ENCODE assay signal across 1 cellular context in the genomic region with DNA sequence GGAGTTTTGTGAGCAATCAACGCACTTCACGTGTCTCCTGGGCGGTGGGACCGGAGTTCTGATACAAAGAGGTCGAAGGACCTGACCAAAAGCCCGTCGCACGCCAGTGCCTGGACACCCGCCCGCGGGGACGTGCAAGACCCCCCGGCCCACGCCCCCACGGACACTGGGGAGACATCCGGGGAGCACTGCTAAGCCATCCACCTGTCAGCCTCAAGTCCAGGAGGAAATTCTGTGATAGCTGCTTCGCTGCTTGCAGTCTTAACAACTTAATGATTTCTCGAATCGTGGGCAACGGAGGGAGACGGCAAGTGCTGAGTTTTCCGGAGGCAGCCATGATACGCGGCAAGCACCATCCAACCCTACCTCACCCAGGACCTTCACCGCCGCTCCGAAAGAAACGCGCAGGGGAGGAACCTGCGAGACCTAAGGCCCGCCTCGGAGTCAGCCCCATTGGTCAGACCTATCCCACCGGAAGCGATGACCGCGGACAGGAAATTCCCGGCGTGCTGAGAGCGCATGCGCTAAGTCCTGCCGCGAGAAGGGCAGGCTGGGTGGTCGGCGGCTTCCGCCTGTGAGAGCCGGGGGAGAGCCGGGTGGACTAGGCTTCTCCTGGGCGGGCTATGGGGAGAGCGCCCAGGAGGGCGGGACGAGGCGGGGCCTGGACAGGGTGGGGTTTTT.
A peak's percentile ranks its signal among the peaks of the same experiment; 100 is the strongest.
TF ChIP-seq lines count a peak whose summit lies in the region.

Gene TFB1M (minus strand): TSS at position 393 of the 681 bp plus-strand sequence. CDS start 56 bp downstream, at position 337.

TF ChIP-seq in HEK293, 187 proteins besides CTCF, POLR2A, EP300 and RAD21 (continued from another document and continues in another):
- TF ChIP-seq, protein P1, sequence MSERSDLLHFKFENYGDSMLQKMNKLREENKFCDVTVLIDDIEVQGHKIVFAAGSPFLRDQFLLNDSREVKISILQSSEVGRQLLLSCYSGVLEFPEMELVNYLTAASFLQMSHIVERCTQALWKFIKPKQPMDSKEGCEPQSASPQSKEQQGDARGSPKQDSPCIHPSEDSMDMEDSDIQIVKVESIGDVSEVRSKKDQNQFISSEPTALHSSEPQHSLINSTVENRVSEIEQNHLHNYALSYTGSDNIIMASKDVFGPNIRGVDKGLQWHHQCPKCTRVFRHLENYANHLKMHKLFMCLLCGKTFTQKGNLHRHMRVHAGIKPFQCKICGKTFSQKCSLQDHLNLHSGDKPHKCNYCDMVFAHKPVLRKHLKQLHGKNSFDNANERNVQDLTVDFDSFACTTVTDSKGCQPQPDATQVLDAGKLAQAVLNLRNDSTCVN (tag by site-specific recombination; optimal IDR thresholded peaks at IDR 0.05) = peak; percentile 86
- TF ChIP-seq, protein P2, sequence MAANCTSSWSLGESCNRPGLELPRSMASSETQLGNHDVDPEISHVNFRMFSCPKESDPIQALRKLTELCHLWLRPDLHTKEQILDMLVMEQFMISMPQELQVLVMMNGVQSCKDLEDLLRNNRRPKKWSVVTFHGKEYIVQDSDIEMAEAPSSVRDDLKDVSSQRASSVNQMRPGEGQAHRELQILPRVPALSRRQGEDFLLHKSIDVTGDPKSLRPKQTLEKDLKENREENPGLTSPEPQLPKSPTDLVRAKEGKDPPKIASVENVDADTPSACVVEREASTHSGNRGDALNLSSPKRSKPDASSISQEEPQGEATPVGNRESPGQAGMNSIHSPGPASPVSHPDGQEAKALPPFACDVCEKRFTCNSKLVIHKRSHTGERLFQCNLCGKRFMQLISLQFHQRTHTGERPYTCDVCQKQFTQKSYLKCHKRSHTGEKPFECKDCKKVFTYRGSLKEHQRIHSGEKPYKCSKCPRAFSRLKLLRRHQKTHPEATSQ (tag by site-specific recombination; IDR thresholded peaks at IDR 0.05) = 0 out of 2 replicates have a peak, but pooled peaks have one; percentile 56
- TF ChIP-seq ZXDB (tag by site-specific recombination; IDR thresholded peaks at IDR 0.05) (peak; percentile 71), ZNF585B (tag by site-specific recombination; IDR thresholded peaks at IDR 0.05) (no peak), ZNF777 (tag by site-specific recombination; IDR thresholded peaks at IDR 0.05; ENCODE audit: borderline replicate concordance) (peak; percentile 33; the same call in 1 of the 2 replicates), GLIS2 (tag by site-specific recombination; IDR thresholded peaks at IDR 0.05) (peak; percentile 95), GLIS1 (tag by site-specific recombination; IDR thresholded peaks at IDR 0.05) (no peak; the same call in 1 of the 2 replicates), YY2 (tag by site-specific recombination; IDR thresholded peaks at IDR 0.05) (0 out of 2 replicates have a peak, but pooled peaks have one; percentile 56), ZNF324 (tag by site-specific recombination; IDR thresholded peaks at IDR 0.05) (peak; percentile 66; the same call in 1 of the 2 replicates), ZNF18 (tag by site-specific recombination; IDR thresholded peaks at IDR 0.05) (no peak), KLF16 (tag by site-specific recombination; IDR thresholded peaks at IDR 0.05) (peak; percentile 65), ZNF169 (tag by site-specific recombination; IDR thresholded peaks at IDR 0.05) (no peak), ZNF140 (tag by site-specific recombination; IDR thresholded peaks at IDR 0.05) (no peak), KLF10 (tag by site-specific recombination; IDR thresholded peaks at IDR 0.05) (0 out of 2 replicates have a peak, but pooled peaks have one; percentile 16), ZSCAN30 (tag by site-specific recombination; IDR thresholded peaks at IDR 0.05) (0 out of 2 replicates have a peak, but pooled peaks have one; percentile 24), ZNF629 (tag by site-specific recombination; IDR thresholded peaks at IDR 0.05) (no peak), HIC1 (tag by site-specific recombination; IDR thresholded peaks at IDR 0.05) (no peak), ZNF24 (tag by site-specific recombination; IDR thresholded peaks at IDR 0.05) (0 out of 2 replicates have a peak, but pooled peaks have one; percentile 11), SP2 (tag by site-specific recombination; IDR thresholded peaks at IDR 0.05) (peak; percentile 99), ATF2 (tag by site-specific recombination; IDR thresholded peaks at IDR 0.05; ENCODE audit: low read depth) (no peak), ZNF341 (tag by site-specific recombination; IDR thresholded peaks at IDR 0.05; ENCODE audit: low read depth) (0 out of 2 replicates have a peak, but pooled peaks have one; percentile 20), ZNF501 (tag by site-specific recombination; IDR thresholded peaks at IDR 0.05) (peak; percentile 60; the same call in 1 of the 2 replicates), ZNF76 (tag by site-specific recombination; IDR thresholded peaks at IDR 0.05; ENCODE audit: borderline replicate concordance, low read depth) (peak; percentile 7; the same call in 1 of the 2 replicates), ZNF221 (tag by site-specific recombination; IDR thresholded peaks at IDR 0.05; ENCODE audit: borderline replicate concordance) (0 out of 2 replicates have a peak, but pooled peaks have one; percentile 49), ZNF16 (tag by site-specific recombination; IDR thresholded peaks at IDR 0.05; ENCODE audit: low read depth) (no peak), ZNF10 (tag by site-specific recombination; IDR thresholded peaks at IDR 0.05) (peak; percentile 37; the same call in 1 of the 2 replicates), ZBTB11 (tag by site-specific recombination; conservative IDR thresholded peaks at IDR 0.05; ENCODE audit: low read depth) (peak; percentile 48), ZNF521 (tag by site-specific recombination; IDR thresholded peaks at IDR 0.05) (no peak)
- TF ChIP-seq, protein P3, sequence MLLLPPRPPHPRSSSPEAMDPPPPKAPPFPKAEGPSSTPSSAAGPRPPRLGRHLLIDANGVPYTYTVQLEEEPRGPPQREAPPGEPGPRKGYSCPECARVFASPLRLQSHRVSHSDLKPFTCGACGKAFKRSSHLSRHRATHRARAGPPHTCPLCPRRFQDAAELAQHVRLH (tag by site-specific recombination; IDR thresholded peaks at IDR 0.05) = peak; percentile 46; the same call in 1 of the 2 replicates
- TF ChIP-seq, protein P4, sequence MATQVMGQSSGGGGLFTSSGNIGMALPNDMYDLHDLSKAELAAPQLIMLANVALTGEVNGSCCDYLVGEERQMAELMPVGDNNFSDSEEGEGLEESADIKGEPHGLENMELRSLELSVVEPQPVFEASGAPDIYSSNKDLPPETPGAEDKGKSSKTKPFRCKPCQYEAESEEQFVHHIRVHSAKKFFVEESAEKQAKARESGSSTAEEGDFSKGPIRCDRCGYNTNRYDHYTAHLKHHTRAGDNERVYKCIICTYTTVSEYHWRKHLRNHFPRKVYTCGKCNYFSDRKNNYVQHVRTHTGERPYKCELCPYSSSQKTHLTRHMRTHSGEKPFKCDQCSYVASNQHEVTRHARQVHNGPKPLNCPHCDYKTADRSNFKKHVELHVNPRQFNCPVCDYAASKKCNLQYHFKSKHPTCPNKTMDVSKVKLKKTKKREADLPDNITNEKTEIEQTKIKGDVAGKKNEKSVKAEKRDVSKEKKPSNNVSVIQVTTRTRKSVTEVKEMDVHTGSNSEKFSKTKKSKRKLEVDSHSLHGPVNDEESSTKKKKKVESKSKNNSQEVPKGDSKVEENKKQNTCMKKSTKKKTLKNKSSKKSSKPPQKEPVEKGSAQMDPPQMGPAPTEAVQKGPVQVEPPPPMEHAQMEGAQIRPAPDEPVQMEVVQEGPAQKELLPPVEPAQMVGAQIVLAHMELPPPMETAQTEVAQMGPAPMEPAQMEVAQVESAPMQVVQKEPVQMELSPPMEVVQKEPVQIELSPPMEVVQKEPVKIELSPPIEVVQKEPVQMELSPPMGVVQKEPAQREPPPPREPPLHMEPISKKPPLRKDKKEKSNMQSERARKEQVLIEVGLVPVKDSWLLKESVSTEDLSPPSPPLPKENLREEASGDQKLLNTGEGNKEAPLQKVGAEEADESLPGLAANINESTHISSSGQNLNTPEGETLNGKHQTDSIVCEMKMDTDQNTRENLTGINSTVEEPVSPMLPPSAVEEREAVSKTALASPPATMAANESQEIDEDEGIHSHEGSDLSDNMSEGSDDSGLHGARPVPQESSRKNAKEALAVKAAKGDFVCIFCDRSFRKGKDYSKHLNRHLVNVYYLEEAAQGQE (tag by site-specific recombination; IDR thresholded peaks at IDR 0.05) = peak; percentile 16; the same call in 1 of the 2 replicates
- TF ChIP-seq, protein P5, sequence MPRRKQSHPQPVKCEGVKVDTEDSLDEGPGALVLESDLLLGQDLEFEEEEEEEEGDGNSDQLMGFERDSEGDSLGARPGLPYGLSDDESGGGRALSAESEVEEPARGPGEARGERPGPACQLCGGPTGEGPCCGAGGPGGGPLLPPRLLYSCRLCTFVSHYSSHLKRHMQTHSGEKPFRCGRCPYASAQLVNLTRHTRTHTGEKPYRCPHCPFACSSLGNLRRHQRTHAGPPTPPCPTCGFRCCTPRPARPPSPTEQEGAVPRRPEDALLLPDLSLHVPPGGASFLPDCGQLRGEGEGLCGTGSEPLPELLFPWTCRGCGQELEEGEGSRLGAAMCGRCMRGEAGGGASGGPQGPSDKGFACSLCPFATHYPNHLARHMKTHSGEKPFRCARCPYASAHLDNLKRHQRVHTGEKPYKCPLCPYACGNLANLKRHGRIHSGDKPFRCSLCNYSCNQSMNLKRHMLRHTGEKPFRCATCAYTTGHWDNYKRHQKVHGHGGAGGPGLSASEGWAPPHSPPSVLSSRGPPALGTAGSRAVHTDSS (tag by site-specific recombination; IDR thresholded peaks at IDR 0.05) = no peak
- TF ChIP-seq, protein P6, sequence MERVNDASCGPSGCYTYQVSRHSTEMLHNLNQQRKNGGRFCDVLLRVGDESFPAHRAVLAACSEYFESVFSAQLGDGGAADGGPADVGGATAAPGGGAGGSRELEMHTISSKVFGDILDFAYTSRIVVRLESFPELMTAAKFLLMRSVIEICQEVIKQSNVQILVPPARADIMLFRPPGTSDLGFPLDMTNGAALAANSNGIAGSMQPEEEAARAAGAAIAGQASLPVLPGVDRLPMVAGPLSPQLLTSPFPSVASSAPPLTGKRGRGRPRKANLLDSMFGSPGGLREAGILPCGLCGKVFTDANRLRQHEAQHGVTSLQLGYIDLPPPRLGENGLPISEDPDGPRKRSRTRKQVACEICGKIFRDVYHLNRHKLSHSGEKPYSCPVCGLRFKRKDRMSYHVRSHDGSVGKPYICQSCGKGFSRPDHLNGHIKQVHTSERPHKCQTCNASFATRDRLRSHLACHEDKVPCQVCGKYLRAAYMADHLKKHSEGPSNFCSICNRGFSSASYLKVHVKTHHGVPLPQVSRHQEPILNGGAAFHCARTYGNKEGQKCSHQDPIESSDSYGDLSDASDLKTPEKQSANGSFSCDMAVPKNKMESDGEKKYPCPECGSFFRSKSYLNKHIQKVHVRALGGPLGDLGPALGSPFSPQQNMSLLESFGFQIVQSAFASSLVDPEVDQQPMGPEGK (tag by site-specific recombination; IDR thresholded peaks at IDR 0.05) = peak; percentile 89
